ENCODE assay signal across 10 cellular contexts in the genomic region with DNA sequence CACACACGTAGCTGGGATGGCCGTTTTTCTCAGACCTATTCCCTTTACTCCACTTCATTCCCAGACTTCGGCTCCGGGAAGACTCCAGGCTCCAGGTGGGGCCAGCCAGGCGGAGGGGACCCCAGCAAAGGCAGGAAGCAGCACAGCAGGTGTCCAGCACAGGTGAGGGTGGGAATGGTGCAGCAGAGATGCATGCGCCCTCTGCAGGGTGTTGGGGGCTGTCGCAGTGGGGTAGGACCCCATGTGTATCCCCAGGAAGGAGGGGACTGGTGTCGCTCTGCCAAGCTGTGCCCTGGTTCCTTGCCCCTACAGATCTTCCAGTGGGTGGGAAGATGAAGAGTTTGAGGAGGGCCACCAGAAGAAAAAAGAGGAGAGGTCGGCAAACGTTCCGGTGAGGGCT. TPM values are rescaled to one million over a fixed set of nuclear protein-coding genes. Genes with fewer than 3 reads are reported as not detected.
DNase-seq lines count a peak whose midpoint lies in the region; ATAC-seq and TF ChIP-seq lines count a peak whose summit lies in the region.
"Had no signal": no experiment of that assay in that cellular context is flagged by ENCODE, and none has a peak within 500 bp of the region (broad histone marks: within the 10 kb centered on the region; RNA-seq: fewer than 3 reads in every experiment).

No MANE protein-coding gene starts in this region.

- no peak overlapping the region for H2BK5ac ChIP-seq in mesenchymal stem cell (ENCODE audit: low read depth, low read length, poor library complexity, severe bottlenecking)

- H4K20me1 ChIP-seq in HCT116 (ENCODE audit: insufficient read depth) (no peaks in the 10 kb centered on the region), PC-3 (ENCODE audit: low read length) (no peaks in the 10 kb centered on the region)

- TF ChIP-seq CTCF in HCT116 (IDR thresholded peaks at IDR 0.05 in 2 of 3, conservative IDR thresholded peaks at IDR 0.05 in 1 of 3; ENCODE audit: borderline replicate concordance in 1 of 3, insufficient read depth in 1 of 3, low read depth in 2 of 3, low read length in 2 of 3) = peak in 2 of 3 experiments; percentile 61 to 72; a peak in 5 of 6 replicates
- TF ChIP-seq CTCF in PC-3 (conservative IDR thresholded peaks at IDR 0.05; ENCODE audit: low read depth, low read length) = peak; percentile 68

- no peak for TF ChIP-seq POLR2A in HCT116 (IDR thresholded peaks at IDR 0.05; ENCODE audit: borderline replicate concordance, extremely low read depth, insufficient read depth, insufficient read length)

- no peak overlapping the region for H3K23ac ChIP-seq in mesenchymal stem cell (ENCODE audit: low read length in 2 of 2)

- POLR2A ChIA-PET in HCT116 (lab: Charles Lee) = no interaction called here
- POLR2A ChIA-PET in PC-3 (lab: Charles Lee; ENCODE audit: unreplicated experiment) = no interaction called here

- no peak overlapping the region for H4K8ac ChIP-seq in mesenchymal stem cell (ENCODE audit: low read length)

- RAD21 ChIA-PET in HCT116 (lab: Charles Lee; ENCODE audit: low non-redundant PET in 1 of 2, low total read pairs in 2 of 2, uncharacterized antibody in 2 of 2, unreplicated experiment in 2 of 2) = no interaction called here

- peak; percentile 18 for DNase-seq in DMS153 treated with DMSO at 0.1 percent for 48 hours (lab: John Stamatoyannopoulos, UW; ENCODE audit: unreplicated experiment)
- no peak for DNase-seq in HCT116 (ENCODE audit: low read depth, low spot score)
- peak; percentile 38 for DNase-seq in PC-3
- peak; percentile 70 for DNase-seq in islet precursor cell
- no peak for DNase-seq in mesenchymal stem cell
- no peak for DNase-seq in C1 segment of cervical spinal cord (lab: John Stamatoyannopoulos, UW)
- no peak for DNase-seq in activated CD4-positive, alpha-beta T cell treated with anti-CD3 and anti-CD28 coated beads for 48 hours
- DNase-seq: stimulated activated CD4-positive, alpha-beta T cell treated with anti-CD3 and anti-CD28 coated beads, Interleukin-12 subunit alpha, Interleukin-12 subunit beta, amount 100 ng/mL, for 4 hours had no signal

- H3K4me2 ChIP-seq in HCT116 (ENCODE audit: low read length) = peak overlapping the region; percentile 19; the same call in 1 of the 2 replicates
- H3K4me2 ChIP-seq in PC-3 (ENCODE audit: low read length) = no peak overlapping the region
- H3K4me2 ChIP-seq in mesenchymal stem cell (ENCODE audit: low read length, poor library complexity, severe bottlenecking) = no peak overlapping the region

- H3K9ac ChIP-seq in HCT116 (ENCODE audit: low read length) (no peak overlapping the region), PC-3 (ENCODE audit: low read length) (no peak overlapping the region), mesenchymal stem cell (ENCODE audit: low read length) (no peak overlapping the region)

- H2BK12ac ChIP-seq in mesenchymal stem cell (ENCODE audit: low read length in 2 of 2) = peak overlapping the region in 1 of 2 experiments; percentile 61

- H3K27me3 ChIP-seq in HCT116 (ENCODE audit: insufficient read depth, low read length) = no peaks in the 10 kb centered on the region
- H3K27me3 ChIP-seq in PC-3 (ENCODE audit: low read length) = no peaks in the 10 kb centered on the region
- peaks cover 11 to 31% of the 10 kb centered on the region in 2 experiments for H3K27me3 ChIP-seq in mesenchymal stem cell (ENCODE audit: control insufficient read depth in 1 of 2, insufficient read depth in 1 of 2, low read length in 2 of 2)
- H3K27me3 ChIP-seq: cardiac muscle cell had no signal

- no peak overlapping the region for H2BK120ac ChIP-seq in mesenchymal stem cell (ENCODE audit: low read depth, low read length)

- no peaks in the 10 kb centered on the region for H3F3A ChIP-seq in PC-3 (ENCODE audit: low read length, unreplicated experiment)

- H2AFZ ChIP-seq in HCT116 (ENCODE audit: low read depth, low read length, poor library complexity, severe bottlenecking) (peak overlapping the region; percentile 97), PC-3 (ENCODE audit: low read length) (no peak overlapping the region), mesenchymal stem cell (ENCODE audit: low read depth, low read length) (no peak overlapping the region)

- no peaks in the 10 kb centered on the region for H3K79me1 ChIP-seq in mesenchymal stem cell (replicated peaks; ENCODE audit: low read length, poor library complexity, severe bottlenecking)

- no peaks in the 10 kb centered on the region for H3K9me2 ChIP-seq in HCT116 (ENCODE audit: insufficient read depth)
- H3K9me2 ChIP-seq in PC-3 (replicated peaks; ENCODE audit: low read length) = no peaks in the 10 kb centered on the region

- H4K91ac ChIP-seq in mesenchymal stem cell (ENCODE audit: low read length) = no peak overlapping the region

- no peak overlapping the region for H2BK15ac ChIP-seq in mesenchymal stem cell (ENCODE audit: low read depth, poor library complexity, severe bottlenecking)

- H3K36me3 ChIP-seq in HCT116 (ENCODE audit: control insufficient read depth in 1 of 2, insufficient read depth in 2 of 2, low read length in 2 of 2) (no peaks in the 10 kb centered on the region), PC-3 (ENCODE audit: low read depth, low read length) (no peaks in the 10 kb centered on the region), mesenchymal stem cell (ENCODE audit: control insufficient read depth in 1 of 2, insufficient read depth in 2 of 2, low read depth in 1 of 2, low read length in 2 of 2) (no peaks in the 10 kb centered on the region)
- H3K36me3 ChIP-seq: cardiac muscle cell had no signal

- H3K9me3 ChIP-seq in HCT116 (ENCODE audit: control insufficient read depth in 1 of 2, insufficient read depth in 1 of 2, low read depth in 1 of 2, low read length in 2 of 2) (no peaks in the 10 kb centered on the region), PC-3 (ENCODE audit: low read length) (no peaks in the 10 kb centered on the region), mesenchymal stem cell (ENCODE audit: control insufficient read depth, low read length) (no peaks in the 10 kb centered on the region)

- CTCF ChIA-PET in HCT116 (lab: Charles Lee) = interaction anchor here (1.0 to 3.0 kb wide), 4 partner anchors 15 to 127 kb away, joined by 3 to 19 read pairs (median 4); no protein-coding TSS in a partner anchor
- CTCF ChIA-PET in PC-3 (lab: Charles Lee) = no interaction called here

- intact Hi-C loops in HCT116 (cut with micrococcal nuclease) = loop anchor here (1.0 to 2.0 kb wide), 2 partner anchors 23 to 128 kb away; no protein-coding TSS in a partner anchor
- intact Hi-C loops in PC-3 (cut with micrococcal nuclease) = loop anchor here (1.0 kb wide), 1 partner anchor 23 kb away; no protein-coding TSS in a partner anchor

- BruUV-seq in HCT116 (replicated peaks; lab: Mats Ljungman, UMichigan) = no TSS peak
- no TSS peak for BruUV-seq in PC-3 (replicated peaks; lab: Mats Ljungman, UMichigan)

- H3K18ac ChIP-seq in mesenchymal stem cell (ENCODE audit: low read depth in 1 of 2, low read length in 2 of 2) = no peak overlapping the region

- H3K79me2 ChIP-seq in HCT116 (ENCODE audit: insufficient read depth, low read length) (no peaks in the 10 kb centered on the region), PC-3 (ENCODE audit: low read length) (no peaks in the 10 kb centered on the region)

- WGBS in mesenchymal stem cell = 21% methylated on average over 11 of the region's 11 CpGs

- no peak overlapping the region for H2AK5ac ChIP-seq in mesenchymal stem cell (ENCODE audit: low read length, severe bottlenecking)

- H3K14ac ChIP-seq in mesenchymal stem cell (ENCODE audit: low read length in 2 of 2) = no peak overlapping the region

- ATAC-seq in HCT116 (peak; percentile 77), PC-3 (peak; percentile 64), GM19463 (IDR thresholded peaks at IDR 0.05; ENCODE audit: unreplicated experiment) (no peak)

- H3K4me1 ChIP-seq in HCT116 (ENCODE audit: control insufficient read depth in 1 of 2, insufficient read depth in 2 of 2, low read length in 2 of 2) = peaks cover 11 to 28% of the 10 kb centered on the region in 2 experiments
- H3K4me1 ChIP-seq in PC-3 (ENCODE audit: insufficient read depth, low read length) = no peaks in the 10 kb centered on the region
- H3K4me1 ChIP-seq in mesenchymal stem cell (ENCODE audit: control insufficient read depth, insufficient read depth, low read depth, low read length) = peaks cover 7% of the 10 kb centered on the region

- no peak overlapping the region for H3K27ac ChIP-seq in HCT116 (ENCODE audit: low read depth, low read length)
- H3K27ac ChIP-seq in PC-3 (ENCODE audit: low read length) = no peak overlapping the region
- H3K27ac ChIP-seq in mesenchymal stem cell (ENCODE audit: low read length, poor library complexity, severe bottlenecking) = no peak overlapping the region
- H3K27ac ChIP-seq: cardiac muscle cell had no signal

- H3K4me3 ChIP-seq in HCT116 (replicated peaks in 1 of 2; ENCODE audit: low read depth in 1 of 2, low read length in 2 of 2) = no peak overlapping the region
- no peak overlapping the region for H3K4me3 ChIP-seq in PC-3 (ENCODE audit: low read length)
- no peak overlapping the region for H3K4me3 ChIP-seq in mesenchymal stem cell (ENCODE audit: insufficient read depth in 1 of 2, low read depth in 1 of 2, low read length in 2 of 2)
- H3K4me3 ChIP-seq: cardiac muscle cell had no signal

- H3K4ac ChIP-seq in mesenchymal stem cell (ENCODE audit: low read depth in 1 of 2, low read length in 2 of 2) = no peak overlapping the region

- TF ChIP-seq RAD21 in HCT116 (IDR thresholded peaks at IDR 0.05; ENCODE audit: low read depth) = no peak; the same call in 1 of the 2 replicates

TF ChIP-seq in HCT116, 20 proteins besides CTCF, POLR2A, EP300 and RAD21 (continues in another document):
- TF ChIP-seq POLR2AphosphoS5 (IDR thresholded peaks at IDR 0.05; ENCODE audit: low read depth, low read length) (no peak), EGR1 (IDR thresholded peaks at IDR 0.05; ENCODE audit: low read depth) (no peak)

RNA-seq across cellular contexts. Expression of gene TTC24, which starts 5.3 kb away (rescaled TPM):
- total RNA-seq in HCT116 (2021; ENCODE audit: unreplicated experiment) (not detected), PC-3 (2014; rRNA removed) (not detected in 2 replicates)
- 0.10 and 0.21 TPM in 2 replicates for polyA plus RNA-seq in HCT116 (2012)
- polyA plus RNA-seq in mesenchymal stem cell (2013, experiment 1 of 2) = not detected
- not detected for polyA plus RNA-seq in mesenchymal stem cell (2013, experiment 2 of 2)
- polyA plus RNA-seq: cardiac muscle cell had no signal

RNA-seq across cellular contexts. Expression of gene NAXE, which starts 6.8 kb away (rescaled TPM):
- total RNA-seq in HCT116 (2021; ENCODE audit: unreplicated experiment) (139 TPM), PC-3 (2014; rRNA removed) (237 and 261 TPM in 2 replicates)
- 130 and 140 TPM in 2 replicates for polyA plus RNA-seq in HCT116 (2012)
- 58.9 TPM for polyA plus RNA-seq in mesenchymal stem cell (2013, experiment 1 of 2)
- polyA plus RNA-seq in mesenchymal stem cell (2013, experiment 2 of 2) = 58.1 TPM

RNA-seq across cellular contexts. Expression of gene IQGAP3, which starts 12.4 kb away (rescaled TPM):
- total RNA-seq in HCT116 (2021; ENCODE audit: unreplicated experiment) (38.8 TPM), PC-3 (2014; rRNA removed) (54.3 and 77.3 TPM in 2 replicates)
- polyA plus RNA-seq in HCT116 (2012) = 50.5 and 52.1 TPM in 2 replicates
- 1.6 TPM for polyA plus RNA-seq in mesenchymal stem cell (2013, experiment 1 of 2)
- polyA plus RNA-seq in mesenchymal stem cell (2013, experiment 2 of 2) = 1.2 TPM

RNA-seq across cellular contexts. Expression of gene GPATCH4, which starts 16.5 kb away (rescaled TPM):
- total RNA-seq in HCT116 (2021; ENCODE audit: unreplicated experiment) (39.4 TPM), PC-3 (2014; rRNA removed) (37.3 and 73.7 TPM in 2 replicates)
- 24.9 and 33.0 TPM in 2 replicates for polyA plus RNA-seq in HCT116 (2012)
- polyA plus RNA-seq in mesenchymal stem cell (2013, experiment 1 of 2) = 24.8 TPM
- polyA plus RNA-seq in mesenchymal stem cell (2013, experiment 2 of 2) = 25.4 TPM

RNA-seq across cellular contexts. Expression of gene HAPLN2, which starts 34.4 kb away (rescaled TPM):
- total RNA-seq in HCT116 (2021; ENCODE audit: unreplicated experiment) (0.54 TPM), PC-3 (2014; rRNA removed) (1.1 TPM in 1 of 2 replicates, not detected in the other)
- 0.47 and 0.60 TPM in 2 replicates for polyA plus RNA-seq in HCT116 (2012)
- polyA plus RNA-seq in mesenchymal stem cell (2013, experiment 1 of 2) = 0.07 TPM
- polyA plus RNA-seq in mesenchymal stem cell (2013, experiment 2 of 2) = 0.07 TPM

Comparison
In these comparisons a context has a peak if more than half of its experiments do, and no peak if none do; other contexts are left out.
1. DNase-seq: peak in DMS153 treated with DMSO at 0.1 percent for 48 hours (single experiment), PC-3 (single experiment) and islet precursor cell (single experiment); none in HCT116 (single experiment), mesenchymal stem cell (single experiment), C1 segment of cervical spinal cord (0 of 14) and activated CD4-positive, alpha-beta T cell treated with anti-CD3 and anti-CD28 coated beads for 48 hours (single experiment).